ENCODE assay signal across 9 cellular contexts in the genomic region with DNA sequence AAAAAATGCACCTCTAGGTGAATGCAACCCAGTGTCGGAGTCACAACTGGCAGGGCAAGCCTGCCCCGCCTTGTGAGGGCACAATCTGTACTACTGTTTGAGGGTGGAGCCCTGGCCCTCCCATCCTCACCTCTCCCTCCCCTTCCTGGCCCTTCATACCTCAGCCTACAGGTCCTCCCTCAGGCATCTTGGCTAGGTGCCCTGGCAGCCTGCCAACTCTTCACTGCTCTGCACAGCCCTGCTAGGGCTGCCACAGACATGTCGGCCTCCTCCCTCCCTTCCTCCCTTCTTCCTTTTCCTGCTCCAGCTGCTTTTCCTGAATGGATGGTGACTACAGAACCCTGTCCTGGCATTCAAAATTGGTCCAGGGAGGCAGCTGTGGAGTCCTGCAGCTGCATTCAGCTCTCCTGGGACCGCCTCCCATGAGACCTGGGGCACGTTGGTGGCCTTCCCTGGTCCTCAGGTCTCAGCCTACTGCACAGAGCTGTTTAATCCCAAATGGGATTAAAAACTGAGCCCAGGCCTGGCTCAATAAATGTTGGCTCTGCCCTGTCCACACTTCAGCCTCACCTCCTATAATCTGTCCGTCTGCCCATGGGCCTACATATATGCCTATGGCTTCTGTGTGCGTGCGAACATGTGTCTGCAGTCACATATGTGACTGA. TPM values are rescaled to one million over a fixed set of nuclear protein-coding genes. Genes with fewer than 3 reads are reported as not detected.
A peak's percentile ranks its signal among the peaks of the same experiment; 100 is the strongest.
DNase-seq lines count a peak whose midpoint lies in the region; ATAC-seq and TF ChIP-seq lines count a peak whose summit lies in the region.
"Had no signal": no experiment of that assay in that cellular context is flagged by ENCODE, and none has a peak within 500 bp of the region (broad histone marks: within the 10 kb centered on the region; RNA-seq: fewer than 3 reads in every experiment).

No MANE protein-coding gene starts in this region.

- WGBS in suprapubic skin, result 54% methylated on average over 6 of the region's 8 CpGs

- no peaks in the 10 kb centered on the region for H3K4me1 Mint-ChIP-seq in Caco-2 (ENCODE audit: low read depth, unreplicated experiment)

- POLR2A ChIA-PET in Caco-2 (lab: Charles Lee), result no interaction called here

- H3K4me3 ChIP-seq in right atrium auricular region (no peak overlapping the region), suprapubic skin (no peak overlapping the region), Caco-2 (ENCODE audit: low read depth, low read length) (no peak overlapping the region)

- H3K27ac ChIP-seq in right atrium auricular region (no peak overlapping the region), suprapubic skin (no peak overlapping the region)

- no peak for TF ChIP-seq EP300 in suprapubic skin (IDR thresholded peaks at IDR 0.05)

- CTCF ChIA-PET in Caco-2 (lab: Charles Lee), result interaction anchor here (1.2 kb wide), 1 partner anchor 44 kb away, joined by 3 read pairs; no protein-coding TSS in a partner anchor

- H3K27me3 Mint-ChIP-seq in Caco-2 (ENCODE audit: insufficient read depth, unreplicated experiment), result peaks cover 16% of the 10 kb centered on the region

- H3K9me3 ChIP-seq in right atrium auricular region (no peaks in the 10 kb centered on the region), suprapubic skin (no peaks in the 10 kb centered on the region), Caco-2 (no peaks in the 10 kb centered on the region)

- intact Hi-C loops in Right ventricle myocardium inferior (cut with DNase I), result loop anchor here (5.0 kb wide), 2 partner anchors 38 to 123 kb away; no protein-coding TSS in a partner anchor
- intact Hi-C loops in head of caudate nucleus (cut with DNase I), result no loop called here
- intact Hi-C loops in Caco-2 (cut with micrococcal nuclease; ENCODE audit: unreplicated experiment), result no loop called here

- H3K36me3 ChIP-seq in right atrium auricular region (no peaks in the 10 kb centered on the region), suprapubic skin (no peaks in the 10 kb centered on the region), Caco-2 (ENCODE audit: control insufficient read depth, insufficient read depth, low read length) (no peaks in the 10 kb centered on the region)

- ATAC-seq in Right ventricle myocardium inferior, result peak; percentile 66

- no peak overlapping the region for H3K4me3 Mint-ChIP-seq in Caco-2 (ENCODE audit: unreplicated experiment)
- H3K4me3 Mint-ChIP-seq: IgD-negative memory B cell had no signal

- DNase-seq in Right ventricle myocardium inferior (ENCODE audit: missing footprints) (peak; percentile 87), right atrium auricular region (ENCODE audit: low spot score) (no peak), OCI-M1 (lab: John Stamatoyannopoulos, UW) (peak; percentile 17), head of caudate nucleus (peak; percentile 41 to 88 (median 74)), suprapubic skin (ENCODE audit: low spot score in 2 of 2) (peak; percentile 73 to 84), iPS-NIHi7 (ENCODE audit: extremely low spot score) (no peak), Caco-2 (no peak)
- DNase-seq in stimulated activated naive CD4-positive, alpha-beta T cell treated with Interleukin-2 at 50 U/mL for 16 hours (lab: John Stamatoyannopoulos, UW), result no peak

- H3K27ac Mint-ChIP-seq in Caco-2 (ENCODE audit: unreplicated experiment), result no peak overlapping the region
- H3K27ac Mint-ChIP-seq: IgD-negative memory B cell had no signal

- peaks cover 6% of the 10 kb centered on the region for H3K36me3 Mint-ChIP-seq in Caco-2 (ENCODE audit: insufficient read depth, unreplicated experiment)

- TF ChIP-seq CTCF in right atrium auricular region (IDR thresholded peaks at IDR 0.05) (no peak), suprapubic skin (IDR thresholded peaks at IDR 0.05) (no peak), Caco-2 (IDR thresholded peaks at IDR 0.05; ENCODE audit: insufficient read depth in 1 of 2, low read depth in 1 of 2, low read length in 1 of 2, severe bottlenecking in 1 of 2, unreplicated experiment in 1 of 2) (no peak)

- no TSS peak for BruUV-seq in Caco-2 (replicated peaks; lab: Mats Ljungman, UMichigan)

- no peak for TF ChIP-seq POLR2A in suprapubic skin (IDR thresholded peaks at IDR 0.05)

- H3K4me1 ChIP-seq in right atrium auricular region (peaks cover 0 to 8% of the 10 kb centered on the region in 2 donors), suprapubic skin (peaks cover 7% of the 10 kb centered on the region), Caco-2 (no peaks in the 10 kb centered on the region)

- no peaks in the 10 kb centered on the region for H3K9me3 Mint-ChIP-seq in Caco-2 (ENCODE audit: unreplicated experiment)
- H3K9me3 Mint-ChIP-seq: IgD-negative memory B cell had no signal

- no peaks in the 10 kb centered on the region for H3K27me3 ChIP-seq in right atrium auricular region
- peaks cover 68% of the 10 kb centered on the region for H3K27me3 ChIP-seq in suprapubic skin
- no peaks in the 10 kb centered on the region; the same call in none of the 2 replicates for H3K27me3 ChIP-seq in Caco-2 (replicated peaks; ENCODE audit: control insufficient read depth, insufficient read depth, low read length)

RNA-seq across cellular contexts. Expression of a gene that starts 52.7 kb away (rescaled TPM):
- total RNA-seq in Right ventricle myocardium inferior (5.2 TPM), right atrium auricular region (1 to 10 TPM in 1 of 2 donors, under 1 TPM in 1; 0.67 to 4.4 TPM), suprapubic skin (1 to 10 TPM; 2.6 to 5.1 (median 3.3) TPM), Caco-2 (2022) (0.11 TPM in 1 of 2 replicates, not detected in the other)

Comparison
In these comparisons a context has a peak if more than half of its experiments do, and no peak if none do; other contexts are left out.
1. DNase-seq: peak in Right ventricle myocardium inferior (single experiment), OCI-M1 (single experiment), head of caudate nucleus (42 of 42) and suprapubic skin (2 of 2); none in right atrium auricular region (single experiment), stimulated activated naive CD4-positive, alpha-beta T cell treated with Interleukin-2 at 50 U/mL for 16 hours (single experiment), iPS-NIHi7 (single experiment) and Caco-2 (0 of 2).